16 cellular contexts compared by ENCODE assay signal in the genomic region with DNA sequence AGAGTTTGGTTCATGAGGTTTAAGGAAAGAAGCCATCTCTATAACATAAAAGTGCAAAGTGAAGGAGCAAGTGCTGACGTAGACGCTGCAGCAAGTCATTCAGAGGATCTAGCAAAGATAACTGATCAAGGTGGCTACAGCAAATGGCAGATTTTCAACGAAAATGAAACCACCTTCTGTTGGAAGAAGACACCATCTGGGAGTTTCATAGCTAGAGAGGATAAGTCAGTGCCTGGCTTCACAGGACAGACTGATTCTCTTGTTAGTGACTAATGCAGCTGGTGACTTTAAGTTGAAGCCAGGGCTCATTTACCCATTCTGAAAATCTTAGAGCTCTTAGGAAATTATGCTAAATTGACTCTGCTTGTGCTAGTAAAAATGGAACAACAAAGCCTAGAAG. TPM values are rescaled to one million over a fixed set of nuclear protein-coding genes. Genes with fewer than 3 reads are reported as not detected.
DNase-seq lines count a peak whose midpoint lies in the region; ATAC-seq and TF ChIP-seq lines count a peak whose summit lies in the region.
"Had no signal": no experiment of that assay in that cellular context is flagged by ENCODE, and none has a peak within 500 bp of the region (broad histone marks: within the 10 kb centered on the region; RNA-seq: fewer than 3 reads in every experiment).

No MANE protein-coding gene starts in this region.

- TF ChIP-seq CTCF in GM12864 (IDR thresholded peaks at IDR 0.05; ENCODE audit: low read depth, low read length, missing control alignments) (no peak), KMS-11 (conservative IDR thresholded peaks at IDR 0.05; ENCODE audit: low read depth, low read length) (no peak), Calu3 (IDR thresholded peaks at IDR 0.05; ENCODE audit: unreplicated experiment) (no peak)

- ATAC-seq in GM18861 (IDR thresholded peaks at IDR 0.05; ENCODE audit: unreplicated experiment) (peak; percentile 56), GM21717 (IDR thresholded peaks at IDR 0.05; ENCODE audit: unreplicated experiment) (peak; percentile 72)
- ATAC-seq: heart right ventricle had no signal

- no peaks in the 10 kb centered on the region for H4K20me1 ChIP-seq in KMS-11 (ENCODE audit: insufficient read depth)

- no peak overlapping the region for H3K4me3 Mint-ChIP-seq in Calu3 (ENCODE audit: low read depth, unreplicated experiment)
- H3K4me3 Mint-ChIP-seq: activated naive CD4-positive, alpha-beta T cell treated with anti-CD3 and anti-CD28 coated beads, Interleukin-2, amount 50 U/mL, for 24 hours; IgD-negative memory B cell had no signal

- H3K4me1 Mint-ChIP-seq in Calu3 (ENCODE audit: low read depth, unreplicated experiment) = peaks cover 16% of the 10 kb centered on the region
- H3K4me1 Mint-ChIP-seq: activated naive CD4-positive, alpha-beta T cell treated with anti-CD3 and anti-CD28 coated beads, Interleukin-2, amount 50 U/mL, for 24 hours; IgD-negative memory B cell had no signal

- no peak overlapping the region for H3K4me3 ChIP-seq in GM12864 (ENCODE audit: low read depth, low read length)
- H3K4me3 ChIP-seq in KMS-11 (IDR thresholded peaks at IDR 0.05; ENCODE audit: insufficient read depth, low read depth, low read length) = peak overlapping the region; percentile 71
- H3K4me3 ChIP-seq: heart right ventricle had no signal

- intact Hi-C loops in Calu3 (cut with micrococcal nuclease; ENCODE audit: unreplicated experiment) = no loop called here

- H3K79me2 ChIP-seq in KMS-11 (ENCODE audit: insufficient read depth, low read depth) = no peaks in the 10 kb centered on the region

- H3K4me2 ChIP-seq in KMS-11 = peak overlapping the region; percentile 41

- peak overlapping the region; percentile 56 for H3K27ac ChIP-seq in KMS-11
- H3K27ac ChIP-seq: heart right ventricle, RWPE1 had no signal

- H3K27me3 Mint-ChIP-seq in Calu3 (ENCODE audit: unreplicated experiment) = no peaks in the 10 kb centered on the region

- peaks cover 35% of the 10 kb centered on the region for H3K4me1 ChIP-seq in KMS-11 (ENCODE audit: low read depth, poor library complexity, severe bottlenecking)

- CTCF ChIA-PET in Calu3 (lab: Charles Lee) = interaction anchor here (0.7 kb wide), 1 partner anchor 91 kb away, joined by 4 read pairs; no protein-coding TSS in a partner anchor

- no peak overlapping the region for H3K27ac Mint-ChIP-seq in Calu3 (ENCODE audit: unreplicated experiment)
- H3K27ac Mint-ChIP-seq: activated naive CD4-positive, alpha-beta T cell treated with anti-CD3 and anti-CD28 coated beads, Interleukin-2, amount 50 U/mL, for 24 hours; IgD-negative memory B cell had no signal

- H3K9me3 Mint-ChIP-seq in Calu3 (ENCODE audit: low read depth, unreplicated experiment) = no peaks in the 10 kb centered on the region

- BruUV-seq in Calu3 (replicated peaks; lab: Mats Ljungman, UMichigan) = no TSS peak

- no peaks in the 10 kb centered on the region for H3K36me3 ChIP-seq in KMS-11 (ENCODE audit: insufficient read depth)
- H3K36me3 ChIP-seq: heart right ventricle had no signal

- H3K9ac ChIP-seq in KMS-11 = 0 out of 2 replicates have a peak overlapping the region, but pooled peaks have one; percentile 0

- peak overlapping the region; percentile 6; the same call in 1 of the 2 replicates for H2AFZ ChIP-seq in KMS-11 (ENCODE audit: low read depth)

- peak; percentile 41 for DNase-seq in GM12864 (ENCODE audit: low read depth)
- DNase-seq in NCI-H1694 (lab: John Stamatoyannopoulos, UW) = no peak
- DNase-seq in Calu3 = no peak
- DNase-seq in COR-L47 (lab: John Stamatoyannopoulos, UW) = no peak
- no peak for DNase-seq in stimulated activated CD4-positive, alpha-beta T cell treated with anti-CD3 and anti-CD28 coated beads, Interleukin-4, amount 100 ng/mL, for 4 hours
- DNase-seq: heart right ventricle, mesendoderm, NCI-H1092, SW 1271 had no signal

- H3K27me3 ChIP-seq in KMS-11 (ENCODE audit: insufficient read depth, low read depth) = no peaks in the 10 kb centered on the region

- H3K36me3 Mint-ChIP-seq in Calu3 (ENCODE audit: insufficient read depth, unreplicated experiment) = no peaks in the 10 kb centered on the region

RNA-seq across cellular contexts. Expression of a gene that starts 10.4 kb away (rescaled TPM):
- 0.34 TPM in 1 of 2 replicates, not detected in the other for total RNA-seq in Calu3 (2022)
- total RNA-seq: fibroblast of lung had no signal

RNA-seq across cellular contexts. Expression of a gene that starts 24.2 kb away (rescaled TPM):
- total RNA-seq in Calu3 (2022) = 0.91 and 1.9 TPM in 2 replicates
